35 cellular contexts compared by ENCODE assay signal in the genomic region with DNA sequence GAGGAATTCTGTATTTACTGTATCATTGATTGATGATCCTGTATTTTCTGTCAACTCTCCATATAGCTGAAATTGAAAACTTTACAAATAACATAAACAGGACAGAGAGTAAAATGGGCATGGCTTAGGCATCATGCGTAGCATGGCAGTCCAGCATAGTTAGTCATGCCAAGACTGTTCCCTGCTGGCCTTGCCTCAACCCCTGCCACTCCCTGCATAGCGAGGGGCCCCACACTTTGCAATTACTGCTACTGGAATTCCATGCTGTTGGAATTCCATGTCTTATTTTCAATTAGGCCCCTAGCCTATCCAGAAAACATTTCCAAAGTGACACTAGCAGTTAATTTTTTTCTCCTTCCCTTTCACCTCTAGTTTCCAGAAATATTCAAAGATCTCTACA. TPM values are rescaled to one million over a fixed set of nuclear protein-coding genes. Genes with fewer than 3 reads are reported as not detected.
"Had no signal": no experiment of that assay in that cellular context is flagged by ENCODE, and none has a peak within 500 bp of the region (broad histone marks: within the 10 kb centered on the region; RNA-seq: fewer than 3 reads in every experiment).

No MANE protein-coding gene starts in this region.

- H3K9me3 ChIP-seq: gastrocnemius medialis had no signal

- FAIRE-seq: astrocyte, bronchial epithelial cell had no signal

- H3K27ac ChIP-seq: brain microvascular endothelial cell, coronary artery, dorsolateral prefrontal cortex, foreskin keratinocyte, gastrocnemius medialis, heart left ventricle had no signal

- H3K36me3 ChIP-seq: brain microvascular endothelial cell, gastrocnemius medialis, heart left ventricle had no signal

- H3K27me3 ChIP-seq: brain microvascular endothelial cell had no signal

- H3K4me3 ChIP-seq: coronary artery, dorsolateral prefrontal cortex, gastrocnemius medialis, heart left ventricle had no signal

- H3K4me1 ChIP-seq: foreskin keratinocyte, gastrocnemius medialis had no signal

- DNase-seq: activated CD4-positive, alpha-beta memory T cell treated with anti-CD3 and anti-CD28 coated beads for 36 hours; activated CD4-positive, alpha-beta T cell treated with anti-CD3 and anti-CD28 coated beads for 36 hours; activated CD4-positive, alpha-beta T cell treated with anti-CD3 and anti-CD28 coated beads, Interleukin-2, amount 10 ng/mL, durations not matched to agents 24 days and 14 days; activated CD4-positive, CD25-positive, alpha-beta regulatory T cell; activated CD4-positive, CD25-positive, alpha-beta regulatory T cell treated with anti-CD3 and anti-CD28 coated beads, Interleukin-2, amount 50 U/mL, for 72 hours; activated CD8-positive, alpha-beta memory T cell treated with anti-CD3 and anti-CD28 coated beads, Interleukin-2, amount 10 ng/mL, durations not matched to agents 7 days and 5 days; activated CD8-positive, alpha-beta memory T cell treated with anti-CD3 and anti-CD28 coated beads, Interleukin-2, amount 50 U/mL, for 4 hours; activated CD8-positive, alpha-beta T cell treated with anti-CD3 and anti-CD28 coated beads, Interleukin-2, amount 10 ng/mL, durations not matched to agents 7 days and 5 days; activated effector memory CD4-positive, alpha-beta T cell treated with anti-CD3 and anti-CD28 coated beads, Interleukin-2, amount 50 U/mL, for 16 hours; activated naive CD4-positive, alpha-beta T cell treated with anti-CD3 and anti-CD28 coated beads for 36 hours; activated naive CD8-positive, alpha-beta T cell treated with anti-CD3 and anti-CD28 coated beads, Interleukin-2, amount 10 ng/mL, durations not matched to agents 7 days and 5 days; activated T-cell treated with anti-CD3 and anti-CD28 coated beads, Interleukin-2, amount 50 U/mL, for 1 hour; activated T-cell treated with anti-CD3 and anti-CD28 coated beads, Interleukin-2, amount 50 U/mL, for 48 hours; amniotic stem cell; anterior cingulate cortex; brain microvascular endothelial cell; dorsolateral prefrontal cortex; effector memory CD4-positive, alpha-beta T cell; endodermal cell; foreskin keratinocyte; gastrocnemius medialis; glutamatergic neuron; heart left ventricle; T-helper 1 cell; T-helper 17 cell; T1000 had no signal

RNA-seq across cellular contexts. Expression of gene SOX11, which starts 15.1 kb away (rescaled TPM):
- total RNA-seq: activated CD4-positive, alpha-beta memory T cell treated with anti-CD3 and anti-CD28 coated beads for 36 hours; activated CD4-positive, alpha-beta T cell treated with anti-CD3 and anti-CD28 coated beads for 36 hours; activated CD4-positive, alpha-beta T cell treated with anti-CD3 and anti-CD28 coated beads, Interleukin-2, amount 10 ng/mL, durations not matched to agents 24 days and 14 days; activated CD8-positive, alpha-beta memory T cell treated with anti-CD3 and anti-CD28 coated beads for 36 hours; activated CD8-positive, alpha-beta memory T cell treated with anti-CD3 and anti-CD28 coated beads, Interleukin-2, amount 10 ng/mL, durations not matched to agents 7 days and 5 days; activated CD8-positive, alpha-beta T cell treated with anti-CD3 and anti-CD28 coated beads, Interleukin-2, amount 10 ng/mL, durations not matched to agents 7 days and 5 days; activated naive CD4-positive, alpha-beta T cell treated with anti-CD3 and anti-CD28 coated beads for 36 hours; activated naive CD4-positive, alpha-beta T cell treated with anti-CD3 and anti-CD28 coated beads, Interleukin-2, amount 50 U/mL, for 72 hours; activated naive CD8-positive, alpha-beta T cell treated with anti-CD3 and anti-CD28 coated beads, Interleukin-2, amount 10 ng/mL, durations not matched to agents 7 days and 5 days; activated T-helper 1 cell treated with anti-CD3 and anti-CD28 coated beads, Interleukin-12 subunit alpha, Interleukin-12 subunit beta, Interleukin-2, Interleukin-4 antibody, amounts not matched to agents 30 ng/mL and 10 ng/mL and 1 ng/mL, durations not matched to agents 14 hours and 24 hours and 36 hours; activated T-helper 2 cell treated with anti-CD3 and anti-CD28 coated beads, Interferon-gamma antibody, Interleukin-2, Interleukin-4, amounts not matched to agents 10 μg/mL and 5 μg/mL and 100 μg/mL, durations not matched to agents 14 hours and 24 hours and 36 hours; bronchial epithelial cell; esophagus mucosa; gastrocnemius medialis; T-helper 17 cell had no signal
- polyA plus RNA-seq: adipose tissue had no signal
